Comparison of ENCODE assay signal across 8 cellular contexts in genomic region chr11:66312549-66313320, GRCh38. TPM values are rescaled to one million over a fixed set of nuclear protein-coding genes. Genes with fewer than 3 reads are reported as not detected.
DNase-seq lines count a peak whose midpoint lies in the region; ATAC-seq and TF ChIP-seq lines count a peak whose summit lies in the region.

No MANE protein-coding gene starts in this region.

- CTCF ChIA-PET in activated CD4-positive, alpha-beta memory T cell treated with anti-CD3 and anti-CD28 coated beads, Interleukin-2, amount 10 ng/mL, durations not matched to agents 7 days and 5 days (lab: Charles Lee): interaction anchor here (0.6 to 3.3 kb wide), 28 partner anchors 9 to 365 kb away, joined by 3 to 73 read pairs (median 8); partner anchors contain the start of genes B4GAT1, BRMS1, DPP3 and MRPL11

- H3K36me3 Mint-ChIP-seq in activated CD4-positive, alpha-beta memory T cell treated with anti-CD3 and anti-CD28 coated beads, Interleukin-2, amount 10 ng/mL, durations not matched to agents 7 days and 5 days (ENCODE audit: low read depth): no peaks in the 10 kb centered on the region

- peak overlapping the region; percentile 85 for H3K4me3 Mint-ChIP-seq in activated CD4-positive, alpha-beta memory T cell treated with anti-CD3 and anti-CD28 coated beads, Interleukin-2, amount 10 ng/mL, durations not matched to agents 7 days and 5 days

- DNase-seq in CD1c-positive myeloid dendritic cell (ENCODE audit: extremely low spot score): peak; percentile 99
- DNase-seq in NCI-H774 (lab: John Stamatoyannopoulos, UW): peak; percentile 97
- DNase-seq in activated CD4-positive, alpha-beta memory T cell treated with anti-CD3 and anti-CD28 coated beads, Interleukin-2, amount 10 ng/mL, durations not matched to agents 7 days and 5 days: peak; percentile 98
- DNase-seq in lower leg skin (ENCODE audit: low spot score in 2 of 2): peak; percentile 99 to 100
- DNase-seq in stimulated activated CD4-positive, alpha-beta T cell treated with anti-CD3 and anti-CD28 coated beads, Interleukin-4, amount 100 ng/mL, for 24 hours: peak; percentile 96

- peak overlapping the region; percentile 47 to 67 for H3K9ac ChIP-seq in duodenal mucosa (ENCODE audit: low read depth in 1 of 2, low read length in 2 of 2)

- H3K9me3 ChIP-seq in duodenal mucosa (ENCODE audit: control insufficient read depth in 1 of 2, low read length in 2 of 2): no peaks in the 10 kb centered on the region

- H3K4me1 ChIP-seq in duodenal mucosa (ENCODE audit: control insufficient read depth in 1 of 2, insufficient read depth in 2 of 2, low read length in 2 of 2): peaks cover 10 to 18% of the 10 kb centered on the region in 2 donors

- intact Hi-C loops in lower leg skin (cut with DNase I; ENCODE audit: low total_unique reads): no loop called here

- peak; percentile 54 for ATAC-seq in GM19452 (IDR thresholded peaks at IDR 0.05; ENCODE audit: unreplicated experiment)
- peak; percentile 43 for ATAC-seq in HG03571 (IDR thresholded peaks at IDR 0.05; ENCODE audit: unreplicated experiment)

- peak overlapping the region; percentile 83 for H3K27ac ChIP-seq in duodenal mucosa (ENCODE audit: low read depth, low read length)

- TF ChIP-seq CTCF in lower leg skin (IDR thresholded peaks at IDR 0.05): no peak

- peaks cover 21% of the 10 kb centered on the region for H3K4me1 Mint-ChIP-seq in activated CD4-positive, alpha-beta memory T cell treated with anti-CD3 and anti-CD28 coated beads, Interleukin-2, amount 10 ng/mL, durations not matched to agents 7 days and 5 days

- H3K9me3 Mint-ChIP-seq in activated CD4-positive, alpha-beta memory T cell treated with anti-CD3 and anti-CD28 coated beads, Interleukin-2, amount 10 ng/mL, durations not matched to agents 7 days and 5 days: no peaks in the 10 kb centered on the region

- WGBS in lower leg skin, 2 donors: 3 to 5% methylated on average over 16 to 19 of the region's 52 CpGs

- POLR2A ChIA-PET in activated CD4-positive, alpha-beta memory T cell treated with anti-CD3 and anti-CD28 coated beads, Interleukin-2, amount 10 ng/mL, durations not matched to agents 7 days and 5 days (lab: Charles Lee): interaction anchor here (1.0 to 3.9 kb wide), 16 partner anchors 12 to 304 kb away, joined by 3 to 30 read pairs (median 6); partner anchors contain the start of genes B4GAT1, BRMS1, DPP3 and RBM14

- H3K27me3 ChIP-seq in duodenal mucosa (ENCODE audit: control insufficient read depth in 1 of 2, insufficient read depth in 2 of 2, low read length in 2 of 2): no peaks in the 10 kb centered on the region

- no peaks in the 10 kb centered on the region for H3K36me3 ChIP-seq in duodenal mucosa (ENCODE audit: control insufficient read depth in 1 of 2, insufficient read depth in 2 of 2, low read length in 2 of 2)

- H3K4me3 ChIP-seq in duodenal mucosa (ENCODE audit: low read depth in 1 of 2, low read length in 2 of 2) (peak overlapping the region; percentile 65 to 71), lower leg skin (ENCODE audit: low read depth, poor library complexity, severe bottlenecking) (peak overlapping the region; percentile 30)

- peaks cover 7% of the 10 kb centered on the region for H3K27me3 Mint-ChIP-seq in activated CD4-positive, alpha-beta memory T cell treated with anti-CD3 and anti-CD28 coated beads, Interleukin-2, amount 10 ng/mL, durations not matched to agents 7 days and 5 days

- peak overlapping the region; percentile 90 for H3K27ac Mint-ChIP-seq in activated CD4-positive, alpha-beta memory T cell treated with anti-CD3 and anti-CD28 coated beads, Interleukin-2, amount 10 ng/mL, durations not matched to agents 7 days and 5 days

- no peak for TF ChIP-seq POLR2A in lower leg skin (IDR thresholded peaks at IDR 0.05)

RNA-seq across cellular contexts. Expression of gene CD248, which starts 4.1 kb away (rescaled TPM):
- total RNA-seq in activated CD4-positive, alpha-beta memory T cell treated with anti-CD3 and anti-CD28 coated beads, Interleukin-2, amount 10 ng/mL, durations not matched to agents 7 days and 5 days: not detected
- total RNA-seq in lower leg skin: 10 to 100 TPM in 2 of 4 donors, 1 to 10 TPM in 2; 6.3 to 23.5 (median 12.3) TPM

RNA-seq across cellular contexts. Expression of gene TMEM151A, which starts 21.0 kb away (rescaled TPM):
- not detected for total RNA-seq in activated CD4-positive, alpha-beta memory T cell treated with anti-CD3 and anti-CD28 coated beads, Interleukin-2, amount 10 ng/mL, durations not matched to agents 7 days and 5 days
- total RNA-seq in lower leg skin: not detected

RNA-seq across cellular contexts. Expression of gene RIN1, which starts 23.5 kb away (rescaled TPM):
- under 1 TPM; 0.43 to 0.73 TPM for total RNA-seq in activated CD4-positive, alpha-beta memory T cell treated with anti-CD3 and anti-CD28 coated beads, Interleukin-2, amount 10 ng/mL, durations not matched to agents 7 days and 5 days
- total RNA-seq in lower leg skin: 10 to 100 TPM; 48.3 to 56.9 (median 53.8) TPM

RNA-seq across cellular contexts. Expression of gene YIF1A, which starts 23.8 kb away (rescaled TPM):
- 10 to 100 TPM; 49.5 to 52.5 TPM for total RNA-seq in activated CD4-positive, alpha-beta memory T cell treated with anti-CD3 and anti-CD28 coated beads, Interleukin-2, amount 10 ng/mL, durations not matched to agents 7 days and 5 days
- 10 to 100 TPM; 55.3 to 76.2 (median 74.1) TPM for total RNA-seq in lower leg skin

RNA-seq across cellular contexts. Expression of gene BRMS1, which starts 32.2 kb away (rescaled TPM):
- 10 to 100 TPM; 39.7 to 40.4 TPM for total RNA-seq in activated CD4-positive, alpha-beta memory T cell treated with anti-CD3 and anti-CD28 coated beads, Interleukin-2, amount 10 ng/mL, durations not matched to agents 7 days and 5 days
- total RNA-seq in lower leg skin: 10 to 100 TPM; 40.1 to 68.4 (median 57.5) TPM

Comparison
In these comparisons a context has a peak if more than half of its experiments do, and no peak if none do; other contexts are left out.
1. Peak in every context shown above with its lines: DNase-seq, ATAC-seq, H3K4me3 ChIP-seq and H3K27ac ChIP-seq.
2. RNA of gene CD248, which starts 4.1 kb away (total RNA-seq): 6.3 to 23.5 TPM in lower leg skin; not detected in activated CD4-positive, alpha-beta memory T cell treated with anti-CD3 and anti-CD28 coated beads, Interleukin-2, amount 10 ng/mL, durations not matched to agents 7 days and 5 days; every median in the first group is over 4 times any median in the second.
3. RNA of gene RIN1, which starts 23.5 kb away (total RNA-seq): 48.3 to 56.9 TPM in lower leg skin; 0.43 to 0.73 TPM in activated CD4-positive, alpha-beta memory T cell treated with anti-CD3 and anti-CD28 coated beads, Interleukin-2, amount 10 ng/mL, durations not matched to agents 7 days and 5 days; every median in the first group is over 10 times any median in the second.